In the genomic region with DNA sequence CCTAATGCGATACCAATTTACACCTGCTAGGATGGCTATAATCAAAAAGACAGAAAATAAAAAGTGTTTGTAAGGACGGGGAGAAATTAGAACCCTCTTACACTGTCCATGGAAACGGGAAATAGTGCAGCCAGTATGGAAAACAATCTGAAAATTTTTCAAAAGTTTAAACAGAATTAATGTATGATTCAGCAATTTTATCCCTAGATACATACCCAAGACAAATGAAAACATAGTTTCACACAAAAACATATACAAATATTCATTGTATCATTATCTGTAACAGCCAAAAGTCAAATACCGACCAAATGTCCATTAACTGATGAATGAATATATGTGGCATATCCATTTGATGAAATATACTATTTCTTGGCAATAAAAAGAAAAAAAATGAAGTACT, we compare ENCODE assay signal across 2 cellular contexts.
TF ChIP-seq lines count a peak whose summit lies in the region.

No MANE protein-coding gene starts in this region.

TF ChIP-seq in HepG2, 621 proteins besides CTCF, POLR2A, EP300 and RAD21 (continued from another document):
- TF ChIP-seq MAFF (IDR thresholded peaks at IDR 0.05; ENCODE audit: low read depth, low read length), result peak; percentile 21; the same call in 1 of the 2 replicates
- TF ChIP-seq ZNF703 (CRISPR knock-in tag; IDR thresholded peaks at IDR 0.05; ENCODE audit: borderline replicate concordance), result no peak

TF ChIP-seq in K562, 482 proteins besides CTCF, POLR2A, EP300 and RAD21 (continued from another document):
- no peak for TF ChIP-seq NUFIP1 (IDR thresholded peaks at IDR 0.05; ENCODE audit: partially characterized antibody)
- no peak for TF ChIP-seq ELF4 (CRISPR knock-in tag; IDR thresholded peaks at IDR 0.05)
- TF ChIP-seq C11orf30 (IDR thresholded peaks at IDR 0.05; ENCODE audit: low read depth), result peak; percentile 50
